ENCODE assay signal across 8 cellular contexts in genomic region chr6:24126586-24127192, GRCh38. TPM values are rescaled to one million over a fixed set of nuclear protein-coding genes. Genes with fewer than 3 reads are reported as not detected.
A peak's percentile ranks its signal among the peaks of the same experiment; 100 is the strongest.
DNase-seq lines count a peak whose midpoint lies in the region; ATAC-seq and TF ChIP-seq lines count a peak whose summit lies in the region.

No MANE protein-coding gene starts in this region.

- H3K4me3 Mint-ChIP-seq in stimulated activated effector memory CD8-positive, alpha-beta T cell treated with anti-CD3 and anti-CD28 coated beads, Interleukin-12 subunit alpha, Interleukin-12 subunit beta, amount 100 ng/mL, for 72 hours, result no peak overlapping the region

- H3K36me3 ChIP-seq in OCI-LY7 (ENCODE audit: insufficient read depth, low read length), result no peaks in the 10 kb centered on the region

- POLR2A ChIA-PET in HEK293T (lab: Yijun Ruan, JAX) (no interaction called here), OCI-LY7 (lab: Charles Lee) (no interaction called here)

- no peaks in the 10 kb centered on the region for H3K9me2 ChIP-seq in OCI-LY7 (ENCODE audit: insufficient read depth, low read length)

- TF ChIP-seq CTCF in OCI-LY7 (conservative IDR thresholded peaks at IDR 0.05; ENCODE audit: low read length), result no peak

- H4K20me1 ChIP-seq in OCI-LY7 (ENCODE audit: insufficient read depth, low read length), result no peaks in the 10 kb centered on the region

- H3K4me2 ChIP-seq in OCI-LY7 (ENCODE audit: low read length), result no peak overlapping the region

- no peak overlapping the region for H3K4me3 ChIP-seq in OCI-LY7 (ENCODE audit: low read depth, low read length, poor library complexity, severe bottlenecking)

- no TSS peak for BruUV-seq in OCI-LY7 (replicated peaks; lab: Mats Ljungman, UMichigan)

- peaks cover 8% of the 10 kb centered on the region for H3K9me3 Mint-ChIP-seq in stimulated activated effector memory CD8-positive, alpha-beta T cell treated with anti-CD3 and anti-CD28 coated beads, Interleukin-12 subunit alpha, Interleukin-12 subunit beta, amount 100 ng/mL, for 72 hours

- H3K9me3 ChIP-seq in OCI-LY7 (ENCODE audit: low read length), result no peaks in the 10 kb centered on the region

- H3K27ac Mint-ChIP-seq in stimulated activated effector memory CD8-positive, alpha-beta T cell treated with anti-CD3 and anti-CD28 coated beads, Interleukin-12 subunit alpha, Interleukin-12 subunit beta, amount 100 ng/mL, for 72 hours, result no peak overlapping the region

- H3K27ac ChIP-seq in OCI-LY7 (ENCODE audit: low read depth, low read length, poor library complexity, severe bottlenecking), result no peak overlapping the region

- no peak overlapping the region for H2AFZ ChIP-seq in OCI-LY7 (ENCODE audit: low read length)

- no peaks in the 10 kb centered on the region for H3K36me3 Mint-ChIP-seq in stimulated activated effector memory CD8-positive, alpha-beta T cell treated with anti-CD3 and anti-CD28 coated beads, Interleukin-12 subunit alpha, Interleukin-12 subunit beta, amount 100 ng/mL, for 72 hours

- no peaks in the 10 kb centered on the region for H3K4me1 Mint-ChIP-seq in stimulated activated effector memory CD8-positive, alpha-beta T cell treated with anti-CD3 and anti-CD28 coated beads, Interleukin-12 subunit alpha, Interleukin-12 subunit beta, amount 100 ng/mL, for 72 hours

- H3K4me1 ChIP-seq in OCI-LY7 (ENCODE audit: insufficient read depth, low read length, poor library complexity, severe bottlenecking), result no peaks in the 10 kb centered on the region

- CTCF ChIA-PET in HEK293T (lab: Yijun Ruan, JAX), result no interaction called here
- CTCF ChIA-PET in OCI-LY7 (lab: Charles Lee; ENCODE audit: unreplicated experiment), result no interaction called here

- H3K79me2 ChIP-seq in OCI-LY7 (ENCODE audit: insufficient read depth, low read depth, low read length), result no peaks in the 10 kb centered on the region

- ATAC-seq in stimulated activated effector memory CD8-positive, alpha-beta T cell treated with anti-CD3 and anti-CD28 coated beads, Interleukin-12 subunit alpha, Interleukin-12 subunit beta, amount 100 ng/mL, for 72 hours, result no peak

- peak; percentile 6 for DNase-seq in GDM1 (lab: John Stamatoyannopoulos, UW)
- DNase-seq in HEK293T (ENCODE audit: extremely low spot score), result peak; percentile 48
- DNase-seq in OCI-LY7 (ENCODE audit: low spot score), result peak; percentile 39
- peak; percentile 44 for DNase-seq in dedifferentiated amniotic fluid mesenchymal stem cell (ENCODE audit: extremely low spot score)
- DNase-seq in medulla oblongata (ENCODE audit: extremely low spot score), result peak; percentile 75
- no peak for DNase-seq in stimulated activated effector memory CD8-positive, alpha-beta T cell treated with anti-CD3 and anti-CD28 coated beads, Interleukin-12 subunit alpha, Interleukin-12 subunit beta, amount 100 ng/mL, for 72 hours (ENCODE audit: low spot score in 2 of 2)
- no peak for DNase-seq in activated CD4-positive, CD25-positive, alpha-beta regulatory T cell (lab: John Stamatoyannopoulos, UW)
- no peak for DNase-seq in NCI-H1694 treated with DMSO at 0.1 percent for 48 hours (lab: John Stamatoyannopoulos, UW)

- intact Hi-C loops in OCI-LY7 (cut with micrococcal nuclease; ENCODE audit: unreplicated experiment), result no loop called here

TF ChIP-seq in HEK293T, 16 proteins besides CTCF, POLR2A, EP300 and RAD21:
- TF ChIP-seq FOXK2 (IDR thresholded peaks at IDR 0.05), result no peak
- TF ChIP-seq, protein P1, sequence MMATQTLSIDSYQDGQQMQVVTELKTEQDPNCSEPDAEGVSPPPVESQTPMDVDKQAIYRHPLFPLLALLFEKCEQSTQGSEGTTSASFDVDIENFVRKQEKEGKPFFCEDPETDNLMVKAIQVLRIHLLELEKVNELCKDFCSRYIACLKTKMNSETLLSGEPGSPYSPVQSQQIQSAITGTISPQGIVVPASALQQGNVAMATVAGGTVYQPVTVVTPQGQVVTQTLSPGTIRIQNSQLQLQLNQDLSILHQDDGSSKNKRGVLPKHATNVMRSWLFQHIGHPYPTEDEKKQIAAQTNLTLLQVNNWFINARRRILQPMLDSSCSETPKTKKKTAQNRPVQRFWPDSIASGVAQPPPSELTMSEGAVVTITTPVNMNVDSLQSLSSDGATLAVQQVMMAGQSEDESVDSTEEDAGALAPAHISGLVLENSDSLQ (IDR thresholded peaks at IDR 0.05), result no peak
- no peak for TF ChIP-seq BHLHE40 (IDR thresholded peaks at IDR 0.05; ENCODE audit: borderline replicate concordance)
- TF ChIP-seq L3MBTL2 (conservative IDR thresholded peaks at IDR 0.05), result no peak
- no peak for TF ChIP-seq ELF4 (IDR thresholded peaks at IDR 0.05)
- no peak for TF ChIP-seq NFRKB (IDR thresholded peaks at IDR 0.05)
- no peak for TF ChIP-seq HDGF (IDR thresholded peaks at IDR 0.05; ENCODE audit: borderline replicate concordance)
- TF ChIP-seq ZNF384 (IDR thresholded peaks at IDR 0.05), result no peak
- TF ChIP-seq FOXA1 (IDR thresholded peaks at IDR 0.05), result no peak
- no peak for TF ChIP-seq LEF1 (IDR thresholded peaks at IDR 0.05; ENCODE audit: borderline replicate concordance)
- no peak for TF ChIP-seq CTBP1 (IDR thresholded peaks at IDR 0.05; ENCODE audit: borderline replicate concordance)
- TF ChIP-seq SUZ12 (IDR thresholded peaks at IDR 0.05), result no peak
- TF ChIP-seq TARDBP (IDR thresholded peaks at IDR 0.05), result no peak
- TF ChIP-seq FOXM1 (IDR thresholded peaks at IDR 0.05; ENCODE audit: borderline replicate concordance), result no peak
- TF ChIP-seq SP1 (IDR thresholded peaks at IDR 0.05), result no peak
- TF ChIP-seq ARNT (IDR thresholded peaks at IDR 0.05), result no peak

RNA-seq across cellular contexts. Expression of gene NRSN1, which starts 0.7 kb away (rescaled TPM):
- not detected in 2 replicates for total RNA-seq in OCI-LY7 (2014; rRNA removed; shearing (Covaris generic))
- total RNA-seq in OCI-LY7 (2022), result not detected in 2 replicates

Comparison
In these comparisons a context has a peak if more than half of its experiments do, and no peak if none do; other contexts are left out.
1. DNase-seq: peak in GDM1 (single experiment), HEK293T (single experiment), OCI-LY7 (single experiment), dedifferentiated amniotic fluid mesenchymal stem cell (single experiment) and medulla oblongata (single experiment); none in stimulated activated effector memory CD8-positive, alpha-beta T cell treated with anti-CD3 and anti-CD28 coated beads, Interleukin-12 subunit alpha, Interleukin-12 subunit beta, amount 100 ng/mL, for 72 hours (0 of 2), activated CD4-positive, CD25-positive, alpha-beta regulatory T cell (0 of 4) and NCI-H1694 treated with DMSO at 0.1 percent for 48 hours (single experiment).